In the genomic region with DNA sequence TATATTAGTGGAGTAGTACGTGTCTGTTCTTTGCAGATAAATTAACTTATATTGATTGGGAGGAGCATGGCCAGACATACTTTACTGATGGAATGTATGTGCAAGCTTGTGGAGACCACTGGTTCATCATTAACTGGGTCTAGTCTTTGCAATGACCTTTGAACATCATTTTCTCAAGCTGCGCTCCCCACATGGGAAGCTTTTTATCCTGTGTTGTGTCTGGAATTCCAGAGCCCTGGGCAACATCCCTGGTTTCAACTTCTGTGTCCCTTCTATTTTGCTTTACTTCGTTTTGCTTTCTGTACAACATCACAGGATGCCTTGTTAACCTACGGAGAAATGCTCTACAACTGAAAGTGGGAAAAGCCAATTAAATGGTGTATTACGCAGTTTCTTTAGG, we compare ENCODE assay signal across 1 cellular context.
TF ChIP-seq lines count a peak whose summit lies in the region.

No MANE protein-coding gene starts in this region.

TF ChIP-seq in HepG2, 621 proteins besides CTCF, POLR2A, EP300 and RAD21 (continued from another document and continues in another):
- TF ChIP-seq, protein P1, sequence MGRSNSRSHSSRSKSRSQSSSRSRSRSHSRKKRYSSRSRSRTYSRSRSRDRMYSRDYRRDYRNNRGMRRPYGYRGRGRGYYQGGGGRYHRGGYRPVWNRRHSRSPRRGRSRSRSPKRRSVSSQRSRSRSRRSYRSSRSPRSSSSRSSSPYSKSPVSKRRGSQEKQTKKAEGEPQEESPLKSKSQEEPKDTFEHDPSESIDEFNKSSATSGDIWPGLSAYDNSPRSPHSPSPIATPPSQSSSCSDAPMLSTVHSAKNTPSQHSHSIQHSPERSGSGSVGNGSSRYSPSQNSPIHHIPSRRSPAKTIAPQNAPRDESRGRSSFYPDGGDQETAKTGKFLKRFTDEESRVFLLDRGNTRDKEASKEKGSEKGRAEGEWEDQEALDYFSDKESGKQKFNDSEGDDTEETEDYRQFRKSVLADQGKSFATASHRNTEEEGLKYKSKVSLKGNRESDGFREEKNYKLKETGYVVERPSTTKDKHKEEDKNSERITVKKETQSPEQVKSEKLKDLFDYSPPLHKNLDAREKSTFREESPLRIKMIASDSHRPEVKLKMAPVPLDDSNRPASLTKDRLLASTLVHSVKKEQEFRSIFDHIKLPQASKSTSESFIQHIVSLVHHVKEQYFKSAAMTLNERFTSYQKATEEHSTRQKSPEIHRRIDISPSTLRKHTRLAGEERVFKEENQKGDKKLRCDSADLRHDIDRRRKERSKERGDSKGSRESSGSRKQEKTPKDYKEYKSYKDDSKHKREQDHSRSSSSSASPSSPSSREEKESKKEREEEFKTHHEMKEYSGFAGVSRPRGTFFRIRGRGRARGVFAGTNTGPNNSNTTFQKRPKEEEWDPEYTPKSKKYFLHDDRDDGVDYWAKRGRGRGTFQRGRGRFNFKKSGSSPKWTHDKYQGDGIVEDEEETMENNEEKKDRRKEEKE (IDR thresholded peaks at IDR 0.05), result no peak
- TF ChIP-seq ZNF317 (CRISPR knock-in tag; IDR thresholded peaks at IDR 0.05), result no peak
- TF ChIP-seq, protein P2, sequence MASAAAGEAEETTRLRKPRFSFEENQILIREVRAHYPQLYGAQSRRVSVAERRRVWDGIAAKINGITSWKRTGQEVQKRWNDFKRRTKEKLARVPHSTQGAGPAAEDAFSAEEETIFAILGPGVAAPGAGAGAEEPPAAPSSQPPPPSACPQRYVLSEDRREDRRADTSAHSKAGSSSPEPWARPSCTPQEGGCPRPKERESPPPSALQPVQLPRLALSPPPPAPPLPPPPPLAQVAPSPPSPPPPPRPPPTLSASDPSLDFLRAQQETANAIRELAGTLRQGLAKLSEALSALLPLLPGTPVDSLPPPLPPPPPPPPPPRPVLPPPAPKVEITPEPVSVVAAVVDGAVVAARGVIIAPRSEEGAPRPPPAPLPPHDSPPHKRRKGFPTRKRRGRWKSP (CRISPR knock-in tag; IDR thresholded peaks at IDR 0.05), result no peak
- TF ChIP-seq ZBTB1 (CRISPR knock-in tag; IDR thresholded peaks at IDR 0.05; ENCODE audit: borderline replicate concordance), result no peak
- peak; percentile 77 for TF ChIP-seq CREM (IDR thresholded peaks at IDR 0.05)
- TF ChIP-seq CREM (CRISPR knock-in tag; IDR thresholded peaks at IDR 0.05), result no peak
- TF ChIP-seq ZHX1 (CRISPR knock-in tag; IDR thresholded peaks at IDR 0.05; ENCODE audit: low read depth), result no peak
- TF ChIP-seq, protein P3, sequence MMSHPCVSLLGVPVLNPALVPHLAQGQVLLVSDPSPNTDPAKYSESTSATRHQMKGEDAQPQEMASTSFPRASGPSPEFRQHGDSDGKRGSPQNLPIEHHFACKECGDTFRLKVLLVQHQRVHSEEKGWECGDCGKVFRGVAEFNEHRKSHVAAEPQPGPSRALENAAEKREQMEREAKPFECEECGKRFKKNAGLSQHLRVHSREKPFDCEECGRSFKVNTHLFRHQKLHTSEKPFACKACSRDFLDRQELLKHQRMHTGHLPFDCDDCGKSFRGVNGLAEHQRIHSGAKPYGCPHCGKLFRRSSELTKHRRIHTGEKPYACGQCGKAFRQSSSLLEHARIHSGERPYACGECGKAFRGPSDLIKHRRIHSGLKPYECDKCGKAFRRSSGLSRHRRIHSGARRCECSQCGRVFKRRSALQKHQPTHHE (CRISPR knock-in tag; IDR thresholded peaks at IDR 0.05; ENCODE audit: borderline replicate concordance), result no peak
- no peak for TF ChIP-seq PTBP1 (IDR thresholded peaks at IDR 0.05; ENCODE audit: low read depth, low read length, poor library complexity, severe bottlenecking)
- no peak for TF ChIP-seq CCAR2 (optimal IDR thresholded peaks at IDR 0.05; ENCODE audit: low read depth, low read length)
- TF ChIP-seq CEBPG (CRISPR knock-in tag; IDR thresholded peaks at IDR 0.05), result peak; percentile 63
- no peak for TF ChIP-seq U2AF2 (IDR thresholded peaks at IDR 0.05; ENCODE audit: low read depth, low read length)
- TF ChIP-seq, protein P4, sequence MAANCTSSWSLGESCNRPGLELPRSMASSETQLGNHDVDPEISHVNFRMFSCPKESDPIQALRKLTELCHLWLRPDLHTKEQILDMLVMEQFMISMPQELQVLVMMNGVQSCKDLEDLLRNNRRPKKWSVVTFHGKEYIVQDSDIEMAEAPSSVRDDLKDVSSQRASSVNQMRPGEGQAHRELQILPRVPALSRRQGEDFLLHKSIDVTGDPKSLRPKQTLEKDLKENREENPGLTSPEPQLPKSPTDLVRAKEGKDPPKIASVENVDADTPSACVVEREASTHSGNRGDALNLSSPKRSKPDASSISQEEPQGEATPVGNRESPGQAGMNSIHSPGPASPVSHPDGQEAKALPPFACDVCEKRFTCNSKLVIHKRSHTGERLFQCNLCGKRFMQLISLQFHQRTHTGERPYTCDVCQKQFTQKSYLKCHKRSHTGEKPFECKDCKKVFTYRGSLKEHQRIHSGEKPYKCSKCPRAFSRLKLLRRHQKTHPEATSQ (CRISPR knock-in tag; IDR thresholded peaks at IDR 0.05; ENCODE audit: borderline replicate concordance), result no peak
- TF ChIP-seq BCL6 (CRISPR knock-in tag; IDR thresholded peaks at IDR 0.05), result peak; percentile 97
- no peak for TF ChIP-seq GABPA (IDR thresholded peaks at IDR 0.05; ENCODE audit: low read depth, low read length)
- no peak for TF ChIP-seq GABPA (CRISPR knock-in tag; IDR thresholded peaks at IDR 0.05; ENCODE audit: low read depth)
- no peak for TF ChIP-seq ZNF18 (CRISPR knock-in tag; IDR thresholded peaks at IDR 0.05; ENCODE audit: insufficient replicate concordance)
- no peak for TF ChIP-seq SCMH1 (CRISPR knock-in tag; IDR thresholded peaks at IDR 0.05; ENCODE audit: borderline replicate concordance)
- TF ChIP-seq, protein P5, sequence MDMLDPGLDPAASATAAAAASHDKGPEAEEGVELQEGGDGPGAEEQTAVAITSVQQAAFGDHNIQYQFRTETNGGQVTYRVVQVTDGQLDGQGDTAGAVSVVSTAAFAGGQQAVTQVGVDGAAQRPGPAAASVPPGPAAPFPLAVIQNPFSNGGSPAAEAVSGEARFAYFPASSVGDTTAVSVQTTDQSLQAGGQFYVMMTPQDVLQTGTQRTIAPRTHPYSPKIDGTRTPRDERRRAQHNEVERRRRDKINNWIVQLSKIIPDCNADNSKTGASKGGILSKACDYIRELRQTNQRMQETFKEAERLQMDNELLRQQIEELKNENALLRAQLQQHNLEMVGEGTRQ (IDR thresholded peaks at IDR 0.05; ENCODE audit: low read depth, low read length), result no peak
- TF ChIP-seq, protein P5 (CRISPR knock-in tag; IDR thresholded peaks at IDR 0.05; ENCODE audit: borderline replicate concordance), result no peak
- no peak for TF ChIP-seq ZSCAN21 (CRISPR knock-in tag; IDR thresholded peaks at IDR 0.05; ENCODE audit: borderline replicate concordance)
- TF ChIP-seq ZNF34 (CRISPR knock-in tag; IDR thresholded peaks at IDR 0.05; ENCODE audit: borderline replicate concordance), result no peak
- no peak for TF ChIP-seq WIZ (CRISPR knock-in tag; IDR thresholded peaks at IDR 0.05)
- no peak for TF ChIP-seq THAP7 (CRISPR knock-in tag; IDR thresholded peaks at IDR 0.05)
- TF ChIP-seq ZNF550 (CRISPR knock-in tag; IDR thresholded peaks at IDR 0.05; ENCODE audit: borderline replicate concordance), result no peak
- TF ChIP-seq MAFG (CRISPR knock-in tag; IDR thresholded peaks at IDR 0.05), result no peak
- TF ChIP-seq KLF11 (CRISPR knock-in tag; IDR thresholded peaks at IDR 0.05), result no peak
- TF ChIP-seq PHF5A (CRISPR knock-in tag; IDR thresholded peaks at IDR 0.05; ENCODE audit: low read depth, unreplicated experiment), result no peak
- TF ChIP-seq ZBTB7B (CRISPR knock-in tag; IDR thresholded peaks at IDR 0.05), result peak; percentile 68; the same call in 1 of the 2 replicates
- TF ChIP-seq, protein P6, sequence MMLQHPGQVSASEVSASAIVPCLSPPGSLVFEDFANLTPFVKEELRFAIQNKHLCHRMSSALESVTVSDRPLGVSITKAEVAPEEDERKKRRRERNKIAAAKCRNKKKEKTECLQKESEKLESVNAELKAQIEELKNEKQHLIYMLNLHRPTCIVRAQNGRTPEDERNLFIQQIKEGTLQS (CRISPR knock-in tag; IDR thresholded peaks at IDR 0.05), result no peak
- TF ChIP-seq, protein P7, sequence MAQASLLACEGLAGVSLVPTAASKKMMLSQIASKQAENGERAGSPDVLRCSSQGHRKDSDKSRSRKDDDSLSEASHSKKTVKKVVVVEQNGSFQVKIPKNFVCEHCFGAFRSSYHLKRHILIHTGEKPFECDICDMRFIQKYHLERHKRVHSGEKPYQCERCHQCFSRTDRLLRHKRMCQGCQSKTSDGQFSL (CRISPR knock-in tag; IDR thresholded peaks at IDR 0.05), result no peak
- no peak for TF ChIP-seq ZNF142 (CRISPR knock-in tag; IDR thresholded peaks at IDR 0.05)
- no peak for TF ChIP-seq SRY (CRISPR knock-in tag; IDR thresholded peaks at IDR 0.05)
- TF ChIP-seq SRSF1 (optimal IDR thresholded peaks at IDR 0.05; ENCODE audit: low read depth, low read length), result no peak
- TF ChIP-seq ZNF780A (CRISPR knock-in tag; IDR thresholded peaks at IDR 0.05), result no peak
- peak; percentile 60 for TF ChIP-seq IRF2 (CRISPR knock-in tag; IDR thresholded peaks at IDR 0.05)
- no peak for TF ChIP-seq ZNF792 (CRISPR knock-in tag; IDR thresholded peaks at IDR 0.05)
- TF ChIP-seq ZNF773 (CRISPR knock-in tag; IDR thresholded peaks at IDR 0.05; ENCODE audit: borderline replicate concordance), result no peak
- peak; percentile 66 for TF ChIP-seq FOXA3 (CRISPR knock-in tag; IDR thresholded peaks at IDR 0.05)
- TF ChIP-seq ARNTL (CRISPR knock-in tag; IDR thresholded peaks at IDR 0.05), result no peak
